In the genomic region with DNA sequence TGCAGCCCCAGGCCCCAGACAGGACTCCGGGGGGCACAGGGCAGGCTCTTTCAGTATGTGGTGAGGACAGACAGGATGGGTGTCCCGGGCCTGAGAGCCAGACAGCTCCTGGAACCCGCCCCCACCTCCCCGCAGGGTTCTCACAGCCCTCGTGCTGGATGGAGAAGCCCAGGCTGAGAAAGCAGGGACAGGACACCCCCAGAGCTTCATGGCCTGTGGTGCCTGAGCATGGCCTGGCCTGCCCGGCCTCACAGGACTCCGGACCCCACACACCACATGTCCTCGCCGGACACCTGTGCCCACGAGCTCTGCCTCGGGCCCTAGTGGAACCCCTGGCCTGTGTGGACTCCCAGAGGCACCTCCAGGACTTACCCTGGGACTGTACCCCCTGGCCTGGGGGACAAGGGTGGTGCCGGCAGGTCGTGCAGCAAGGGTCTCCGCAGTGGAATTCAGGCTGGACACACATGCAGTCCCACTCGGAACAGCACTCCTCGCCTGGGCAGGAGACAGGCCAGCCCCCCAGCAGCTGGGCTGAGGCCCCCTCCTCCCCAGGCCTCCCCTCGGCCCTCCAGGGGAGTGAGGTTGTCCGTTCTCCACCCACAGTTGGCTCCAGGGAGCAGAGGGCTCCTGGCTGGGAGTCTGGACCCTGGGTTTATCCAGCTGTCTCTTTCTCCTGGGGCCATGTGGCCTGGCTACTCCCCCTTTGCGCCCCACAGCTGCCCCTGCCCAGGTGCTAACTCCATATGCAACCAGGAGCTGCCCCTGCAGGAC, we compare ENCODE assay signal across 13 cellular contexts. TPM values are rescaled to one million over a fixed set of nuclear protein-coding genes. Genes with fewer than 3 reads are reported as not detected.
A peak's percentile ranks its signal among the peaks of the same experiment; 100 is the strongest.
DNase-seq lines count a peak whose midpoint lies in the region; ATAC-seq and TF ChIP-seq lines count a peak whose summit lies in the region.
"Had no signal": no experiment of that assay in that cellular context is flagged by ENCODE, and none has a peak within 500 bp of the region (broad histone marks: within the 10 kb centered on the region; RNA-seq: fewer than 3 reads in every experiment).

No MANE protein-coding gene starts in this region.

- TF ChIP-seq CTCF in HCT116 (IDR thresholded peaks at IDR 0.05 in 2 of 3, conservative IDR thresholded peaks at IDR 0.05 in 1 of 3; ENCODE audit: borderline replicate concordance in 1 of 3, insufficient read depth in 1 of 3, low read depth in 2 of 3, low read length in 2 of 3) (no peak), right lobe of liver (IDR thresholded peaks at IDR 0.05) (no peak), foreskin fibroblast (IDR thresholded peaks at IDR 0.05; ENCODE audit: low read depth, low read length) (no peak)

- no peak for TF ChIP-seq RAD21 in HCT116 (IDR thresholded peaks at IDR 0.05; ENCODE audit: low read depth)

- H3K4me3 ChIP-seq in BLaER1 treated with 17β-estradiol and CSF1 and Interleukin-3, amounts not matched to agents 10 nM and 100 nM: peak overlapping the region in 5 of 10 experiments; percentile 39 to 57 (median 48); a peak in 7 of 20 replicates
- peak overlapping the region; percentile 67 to 70 for H3K4me3 ChIP-seq in HCT116 (replicated peaks in 1 of 2; ENCODE audit: low read depth in 1 of 2, low read length in 2 of 2)
- no peak overlapping the region for H3K4me3 ChIP-seq in right lobe of liver
- no peak overlapping the region for H3K4me3 ChIP-seq in foreskin fibroblast (ENCODE audit: low read depth in 1 of 2, low read length in 2 of 2)

- no peaks in the 10 kb centered on the region for H3K9me3 Mint-ChIP-seq in activated T-helper 17 cell treated with anti-CD3 and anti-CD28 coated beads, Interleukin-2, amount 50 U/mL, for 72 hours
- H3K9me3 Mint-ChIP-seq: CD8-positive, alpha-beta memory T cell had no signal

- peaks cover 8% of the 10 kb centered on the region; the same call in 1 of the 2 replicates for H3K79me2 ChIP-seq in HCT116 (ENCODE audit: insufficient read depth, low read length)

- H3K27ac ChIP-seq in BLaER1 treated with 17β-estradiol and CSF1 and Interleukin-3, amounts not matched to agents 10 nM and 100 nM: no peak overlapping the region
- peak overlapping the region; percentile 94 for H3K27ac ChIP-seq in HCT116 (ENCODE audit: low read depth, low read length)
- no peak overlapping the region for H3K27ac ChIP-seq in right lobe of liver

- TF ChIP-seq POLR2A in HCT116 (IDR thresholded peaks at IDR 0.05; ENCODE audit: borderline replicate concordance, extremely low read depth, insufficient read depth, insufficient read length): no peak
- no peak for TF ChIP-seq POLR2A in right lobe of liver (IDR thresholded peaks at IDR 0.05)

- peaks cover 10% of the 10 kb centered on the region for H3K4me1 Mint-ChIP-seq in activated T-helper 17 cell treated with anti-CD3 and anti-CD28 coated beads, Interleukin-2, amount 50 U/mL, for 72 hours

- ATAC-seq in HCT116 (no peak), right lobe of liver (no peak), GM18868 (IDR thresholded peaks at IDR 0.05; ENCODE audit: unreplicated experiment) (no peak)
- ATAC-seq in activated T-helper 17 cell treated with anti-CD3 and anti-CD28 coated beads, Interleukin-2, amount 50 U/mL, for 72 hours (replicated peaks): no peak

- peak overlapping the region; percentile 90 to 99 (median 97) for H3K4me2 ChIP-seq in BLaER1 treated with 17β-estradiol and CSF1 and Interleukin-3, amounts not matched to agents 10 nM and 100 nM
- peak overlapping the region; percentile 97 for H3K4me2 ChIP-seq in HCT116 (ENCODE audit: low read length)

- no peak for DNase-seq in HCT116 (ENCODE audit: low read depth, low spot score)
- peak in 2 of 3 donors; percentile 23 to 53 for DNase-seq in right lobe of liver
- no peak for DNase-seq in foreskin fibroblast
- DNase-seq in OCI-M2 (lab: John Stamatoyannopoulos, UW; ENCODE audit: unreplicated experiment): no peak
- no peak for DNase-seq in T-helper 9 cell
- DNase-seq: activated gamma-delta T cell treated with Interleukin-2 at 50 U/mL for 16 hours, NCI-H146, NCI-H524 had no signal

- H3K36me3 ChIP-seq in BLaER1 treated with 17β-estradiol and CSF1 and Interleukin-3, amounts not matched to agents 10 nM and 100 nM: no peaks in the 10 kb centered on the region
- H3K36me3 ChIP-seq in HCT116 (ENCODE audit: control insufficient read depth in 1 of 2, insufficient read depth in 2 of 2, low read length in 2 of 2): no peaks in the 10 kb centered on the region
- no peaks in the 10 kb centered on the region for H3K36me3 ChIP-seq in right lobe of liver

- peak overlapping the region; percentile 61 for H3K27ac Mint-ChIP-seq in activated T-helper 17 cell treated with anti-CD3 and anti-CD28 coated beads, Interleukin-2, amount 50 U/mL, for 72 hours

- no CpG with 5 or more reads among the region's 19 CpGs for WGBS in right lobe of liver (ENCODE audit: insufficient coverage, low coverage, low lambda C conversion rate, missing lambda C conversion rate)

- H2AFZ ChIP-seq in HCT116 (ENCODE audit: low read depth, low read length, poor library complexity, severe bottlenecking): no peak overlapping the region

- CTCF ChIA-PET in HCT116 (lab: Charles Lee): no interaction called here

- no peaks in the 10 kb centered on the region for H3K9me2 ChIP-seq in HCT116 (ENCODE audit: insufficient read depth)

- no TSS peak for BruUV-seq in HCT116 (replicated peaks; lab: Mats Ljungman, UMichigan)

- no peaks in the 10 kb centered on the region; a peak in 1 of 22 replicates for H3K9me3 ChIP-seq in BLaER1 treated with 17β-estradiol and CSF1 and Interleukin-3, amounts not matched to agents 10 nM and 100 nM (replicated peaks in 1 of 11)
- H3K9me3 ChIP-seq in HCT116 (ENCODE audit: control insufficient read depth in 1 of 2, insufficient read depth in 1 of 2, low read depth in 1 of 2, low read length in 2 of 2) (no peaks in the 10 kb centered on the region), right lobe of liver (no peaks in the 10 kb centered on the region)

- peaks cover 78% of the 10 kb centered on the region for H3K36me3 Mint-ChIP-seq in activated T-helper 17 cell treated with anti-CD3 and anti-CD28 coated beads, Interleukin-2, amount 50 U/mL, for 72 hours (ENCODE audit: low read depth)
- H3K36me3 Mint-ChIP-seq: CD8-positive, alpha-beta memory T cell had no signal

- H3K27me3 Mint-ChIP-seq in activated T-helper 17 cell treated with anti-CD3 and anti-CD28 coated beads, Interleukin-2, amount 50 U/mL, for 72 hours: no peaks in the 10 kb centered on the region
- H3K27me3 Mint-ChIP-seq: CD8-positive, alpha-beta memory T cell had no signal

- peaks cover 32 to 74% (median 44%) of the 10 kb centered on the region in 11 experiments for H3K27me3 ChIP-seq in BLaER1 treated with 17β-estradiol and CSF1 and Interleukin-3, amounts not matched to agents 10 nM and 100 nM
- H3K27me3 ChIP-seq in HCT116 (ENCODE audit: insufficient read depth, low read length) (no peaks in the 10 kb centered on the region), right lobe of liver (peaks cover 0 to 15% of the 10 kb centered on the region in 2 donors)

- H4K20me1 ChIP-seq in BLaER1 treated with 17β-estradiol and CSF1 and Interleukin-3, amounts not matched to agents 10 nM and 100 nM: peaks cover 0 to 47% (median 30%) of the 10 kb centered on the region in 11 experiments; a peak in 16 of 22 replicates
- H4K20me1 ChIP-seq in HCT116 (ENCODE audit: insufficient read depth): no peaks in the 10 kb centered on the region

- peak overlapping the region in 6 of 11 experiments; percentile 51 to 69 (median 58); a peak in 8 of 22 replicates for H3K9ac ChIP-seq in BLaER1 treated with 17β-estradiol and CSF1 and Interleukin-3, amounts not matched to agents 10 nM and 100 nM
- peak overlapping the region; percentile 83 for H3K9ac ChIP-seq in HCT116 (ENCODE audit: low read length)

- H3K4me1 ChIP-seq in BLaER1 treated with 17β-estradiol and CSF1 and Interleukin-3, amounts not matched to agents 10 nM and 100 nM: peaks cover 56 to 62% (median 61%) of the 10 kb centered on the region in 10 experiments
- H3K4me1 ChIP-seq in HCT116 (ENCODE audit: control insufficient read depth in 1 of 2, insufficient read depth in 2 of 2, low read length in 2 of 2) (peaks cover 30 to 43% of the 10 kb centered on the region in 2 experiments), right lobe of liver (peaks cover 0 to 8% (median 0%) of the 10 kb centered on the region in 4 donors)

- POLR2A ChIA-PET in HCT116 (lab: Charles Lee): no interaction called here

- intact Hi-C loops in HCT116 (cut with micrococcal nuclease) (loop anchor here (5.0 kb wide), 1 partner anchor 43 kb away; no protein-coding TSS in a partner anchor), right lobe of liver (cut with DNase I) (no loop called here)

- peak overlapping the region; percentile 95 for H3K4me3 Mint-ChIP-seq in activated T-helper 17 cell treated with anti-CD3 and anti-CD28 coated beads, Interleukin-2, amount 50 U/mL, for 72 hours

- RAD21 ChIA-PET in HCT116 (lab: Charles Lee; ENCODE audit: low non-redundant PET in 1 of 2, low total read pairs in 2 of 2, uncharacterized antibody in 2 of 2, unreplicated experiment in 2 of 2): no interaction called here

TF ChIP-seq in HCT116, 20 proteins besides CTCF, POLR2A, EP300 and RAD21 (continues in another document):
- TF ChIP-seq EZH2phosphoT487 (IDR thresholded peaks at IDR 0.05; ENCODE audit: borderline replicate concordance) (no peak), CBX3 (IDR thresholded peaks at IDR 0.05; ENCODE audit: low read depth) (no peak), SIN3A (IDR thresholded peaks at IDR 0.05; ENCODE audit: low read depth) (no peak)

RNA-seq across cellular contexts. Expression of a gene that starts 1.2 kb away (rescaled TPM):
- 56.2 TPM for total RNA-seq in HCT116 (2021; ENCODE audit: unreplicated experiment)
- polyA plus RNA-seq in HCT116 (2012): 52.4 and 63.6 TPM in 2 replicates
- 100 to 1,000 TPM; 105 to 796 TPM for total RNA-seq in activated T-helper 17 cell treated with anti-CD3 and anti-CD28 coated beads, Interleukin-2, amount 50 U/mL, for 72 hours
- under 1 TPM in 2 of 6 experiments, not detected in 4; 0.24 to 0.27 TPM for total RNA-seq in right lobe of liver
- total RNA-seq: cerebellum had no signal

RNA-seq across cellular contexts. Expression of a gene that starts 8.8 kb away (rescaled TPM):
- total RNA-seq in HCT116 (2021; ENCODE audit: unreplicated experiment) (0.37 TPM), right lobe of liver (under 1 TPM in 4 of 6 experiments, not detected in 2; 0.20 to 0.99 (median 0.28) TPM)
- polyA plus RNA-seq in HCT116 (2012): 0.09 TPM in 1 of 2 replicates, not detected in the other
- total RNA-seq in activated T-helper 17 cell treated with anti-CD3 and anti-CD28 coated beads, Interleukin-2, amount 50 U/mL, for 72 hours: 1,000 to 10,000 TPM in 1 of 2 donors, 100 to 1,000 TPM in 1; 384 to 1,007 TPM
- total RNA-seq: cerebellum had no signal

RNA-seq across cellular contexts. Expression of a gene that starts 26.6 kb away (rescaled TPM):
- total RNA-seq in HCT116 (2021; ENCODE audit: unreplicated experiment) (133 TPM), right lobe of liver (100 to 1,000 TPM; 112 to 148 (median 142) TPM)
- 118 and 119 TPM in 2 replicates for polyA plus RNA-seq in HCT116 (2012)
- 100 to 1,000 TPM; 169 to 773 TPM for total RNA-seq in activated T-helper 17 cell treated with anti-CD3 and anti-CD28 coated beads, Interleukin-2, amount 50 U/mL, for 72 hours

RNA-seq across cellular contexts. Expression of a gene that starts 26.9 kb away (rescaled TPM):
- total RNA-seq in HCT116 (2021; ENCODE audit: unreplicated experiment) (16.3 TPM), right lobe of liver (10 to 100 TPM in 2 of 6 experiments, 1 to 10 TPM in 4; 6.3 to 14.3 (median 7.8) TPM)
- polyA plus RNA-seq in HCT116 (2012): 7.1 and 7.8 TPM in 2 replicates
- total RNA-seq in activated T-helper 17 cell treated with anti-CD3 and anti-CD28 coated beads, Interleukin-2, amount 50 U/mL, for 72 hours: 10 to 100 TPM; 10.9 to 16.7 TPM

RNA-seq across cellular contexts. Expression of a gene that starts 31.5 kb away (rescaled TPM):
- total RNA-seq in HCT116 (2021; ENCODE audit: unreplicated experiment) (0.10 TPM), right lobe of liver (not detected)
- 0.03 TPM in 1 of 2 replicates, not detected in the other for polyA plus RNA-seq in HCT116 (2012)
- total RNA-seq in activated T-helper 17 cell treated with anti-CD3 and anti-CD28 coated beads, Interleukin-2, amount 50 U/mL, for 72 hours: under 1 TPM in 1 of 2 donors, not detected in 1; 0.11 TPM
- total RNA-seq: CD8-positive, alpha-beta memory T cell had no signal
- polyA plus RNA-seq: CD8-positive, alpha-beta memory T cell had no signal

Comparison
In these comparisons a context has a peak if more than half of its experiments do, and no peak if none do; other contexts are left out.
1. H3K4me3 ChIP-seq: peak in HCT116 (2 of 2); none in right lobe of liver (0 of 3) and foreskin fibroblast (0 of 2).
2. DNase-seq: peak in right lobe of liver (2 of 3); none in HCT116 (single experiment), foreskin fibroblast (0 of 2), OCI-M2 (single experiment) and T-helper 9 cell (single experiment).
3. RNA of a gene that starts 1.2 kb away (total RNA-seq): 105 to 796 TPM in activated T-helper 17 cell treated with anti-CD3 and anti-CD28 coated beads, Interleukin-2, amount 50 U/mL, for 72 hours and 56.2 TPM in HCT116 (single experiment); 0.24 to 0.27 TPM in right lobe of liver; every median in the first group is over 10 times any median in the second.
4. RNA of a gene that starts 8.8 kb away (total RNA-seq): 384 to 1,007 TPM in activated T-helper 17 cell treated with anti-CD3 and anti-CD28 coated beads, Interleukin-2, amount 50 U/mL, for 72 hours; 0.37 TPM in HCT116 (single experiment) and 0.20 to 0.99 TPM in right lobe of liver; every median in the first group is over 100 times any median in the second.